ENCODE assay signal across 8 cellular contexts in the genomic region with DNA sequence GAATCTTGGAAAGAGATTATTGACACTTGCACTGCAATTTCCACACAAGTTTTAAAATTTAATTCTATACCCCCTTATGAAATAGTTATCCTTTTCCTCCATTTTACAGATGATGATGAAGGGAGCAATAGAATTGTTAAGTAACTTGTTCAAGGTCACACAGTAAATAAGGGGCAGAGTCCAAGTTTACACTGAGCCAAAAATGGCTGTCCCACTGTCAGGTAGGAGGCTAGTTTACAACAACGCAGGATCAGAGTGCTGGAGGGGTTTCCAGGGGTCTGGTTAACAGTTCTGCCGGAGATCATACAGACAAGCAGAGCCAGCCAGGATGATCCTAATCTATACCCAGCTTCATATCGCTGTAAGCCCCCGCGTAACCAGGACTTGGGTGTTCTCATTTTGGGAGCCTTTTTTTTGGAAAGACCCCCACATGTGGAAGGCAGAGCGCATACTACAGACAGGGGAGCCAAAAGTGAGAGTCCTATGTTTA. TPM values are rescaled to one million over a fixed set of nuclear protein-coding genes. Genes with fewer than 3 reads are reported as not detected.
DNase-seq lines count a peak whose midpoint lies in the region; ATAC-seq and TF ChIP-seq lines count a peak whose summit lies in the region.

No MANE protein-coding gene starts in this region.

- ATAC-seq in CD8-positive, alpha-beta T cell = no peak
- ATAC-seq in Panc1 = no peak
- ATAC-seq in GM21723 (IDR thresholded peaks at IDR 0.05; ENCODE audit: unreplicated experiment) = no peak

- intact Hi-C loops in CD8-positive, alpha-beta T cell (cut with DNase I, micrococcal nuclease) = loop anchor here in 1 of 2 experiments (5.0 kb wide), 1 partner anchor 665 kb away; no protein-coding TSS in a partner anchor
- intact Hi-C loops in Panc1 (cut with micrococcal nuclease; ENCODE audit: unreplicated experiment) = no loop called here

- H3K36me3 Mint-ChIP-seq in CD8-positive, alpha-beta T cell = no peaks in the 10 kb centered on the region
- H3K36me3 Mint-ChIP-seq in osteocyte (ENCODE audit: unreplicated experiment) = no peaks in the 10 kb centered on the region

- no peaks in the 10 kb centered on the region for H3K36me3 ChIP-seq in CD8-positive, alpha-beta T cell (ENCODE audit: insufficient read depth, low read length)
- peaks cover 4% of the 10 kb centered on the region; the same call in 1 of the 2 replicates for H3K36me3 ChIP-seq in Panc1 (ENCODE audit: control insufficient read depth, insufficient read depth, low read length)
- H3K36me3 ChIP-seq in esophagus (ENCODE audit: control insufficient read depth in 2 of 2, insufficient read depth in 2 of 2, low read length in 1 of 2) = no peaks in the 10 kb centered on the region

- no TSS peak for BruUV-seq in Panc1 (replicated peaks; lab: Mats Ljungman, UMichigan)

- H3K27ac Mint-ChIP-seq in CD8-positive, alpha-beta T cell = no peak overlapping the region
- no peak overlapping the region for H3K27ac Mint-ChIP-seq in osteocyte (ENCODE audit: unreplicated experiment)

- H3K9me3 Mint-ChIP-seq in CD8-positive, alpha-beta T cell = no peaks in the 10 kb centered on the region
- H3K9me3 Mint-ChIP-seq in osteocyte (ENCODE audit: unreplicated experiment) = no peaks in the 10 kb centered on the region

- peaks cover 10% of the 10 kb centered on the region for H3K27me3 ChIP-seq in CD8-positive, alpha-beta T cell (ENCODE audit: insufficient read depth, low read length)
- H3K27me3 ChIP-seq in Panc1 (ENCODE audit: control insufficient read depth, insufficient read depth, low read length) = peaks cover 41% of the 10 kb centered on the region
- H3K27me3 ChIP-seq in esophagus (ENCODE audit: control insufficient read depth in 1 of 2, insufficient read depth in 2 of 2, low read length in 2 of 2) = no peaks in the 10 kb centered on the region

- peak overlapping the region; percentile 66 for H3K4me3 Mint-ChIP-seq in CD8-positive, alpha-beta T cell
- peak overlapping the region; percentile 51 for H3K4me3 Mint-ChIP-seq in osteocyte (ENCODE audit: unreplicated experiment)

- TF ChIP-seq CTCF in CD8-positive, alpha-beta T cell (IDR thresholded peaks at IDR 0.05) = no peak
- TF ChIP-seq CTCF in Panc1 (IDR thresholded peaks at IDR 0.05) (no peak), osteocyte (IDR thresholded peaks at IDR 0.05) (no peak)

- in situ Hi-C loops in Panc1 (cut with HindIII; ENCODE audit: low pct_unique_long_range_greater_than_20kb, low sequenced_read_pairs) (no loop called here), KBM-7 (cut with MboI; ENCODE audit: low pct_unique_long_range_greater_than_20kb, low sequenced_read_pairs) (loop anchor here (25.0 kb wide), 1 partner anchor 300 kb away; no protein-coding TSS in a partner anchor)

- no peaks in the 10 kb centered on the region for H3K4me1 ChIP-seq in CD8-positive, alpha-beta T cell (ENCODE audit: insufficient read depth, low read length)
- H3K4me1 ChIP-seq in Panc1 (ENCODE audit: control insufficient read depth, insufficient read depth, low read length) (peaks cover 19% of the 10 kb centered on the region), esophagus (ENCODE audit: control insufficient read depth in 2 of 2, insufficient read depth in 2 of 2, low read length in 1 of 2) (peaks cover 8 to 13% of the 10 kb centered on the region in 2 donors)

- POLR2A ChIA-PET in CD8-positive, alpha-beta T cell (lab: Charles Lee) = no interaction called here
- POLR2A ChIA-PET in Panc1 (lab: Charles Lee) = no interaction called here

- H3K4me1 Mint-ChIP-seq in CD8-positive, alpha-beta T cell (ENCODE audit: low read depth) = peaks cover 18% of the 10 kb centered on the region
- H3K4me1 Mint-ChIP-seq in osteocyte (ENCODE audit: unreplicated experiment) = peaks cover 21% of the 10 kb centered on the region

- CTCF ChIA-PET in CD8-positive, alpha-beta T cell (lab: Charles Lee) = no interaction called here
- CTCF ChIA-PET in Panc1 (lab: Charles Lee) = no interaction called here

- peak overlapping the region; percentile 19 for H3K4me3 ChIP-seq in CD8-positive, alpha-beta T cell (ENCODE audit: low read depth, low read length)
- H3K4me3 ChIP-seq in Panc1 (ENCODE audit: low read depth in 2 of 2, low read length in 2 of 2) = peak overlapping the region; percentile 51 to 54
- H3K4me3 ChIP-seq in esophagus (ENCODE audit: low read depth in 1 of 2, low read length in 2 of 2) = peak overlapping the region; percentile 11 to 75

- WGBS in esophagus, 2 donors = 6 to 10% methylated on average over 6 of the region's 6 CpGs

- peaks cover 55% of the 10 kb centered on the region for H3K27me3 Mint-ChIP-seq in CD8-positive, alpha-beta T cell (ENCODE audit: low read depth)
- H3K27me3 Mint-ChIP-seq in osteocyte (ENCODE audit: unreplicated experiment) = peaks cover 42% of the 10 kb centered on the region

- DNase-seq in CD8-positive, alpha-beta T cell = no peak
- DNase-seq in Panc1 (ENCODE audit: low read depth, low spot score) (no peak), osteocyte (ENCODE audit: extremely low spot score, unreplicated experiment) (no peak), hypothalamus (lab: John Stamatoyannopoulos, UW) (no peak), NCI-H1436 treated with DMSO at 0.1 percent for 48 hours (lab: John Stamatoyannopoulos, UW) (no peak), KBM-7 (no peak)

- no peaks in the 10 kb centered on the region for H3K9me3 ChIP-seq in CD8-positive, alpha-beta T cell (ENCODE audit: low read length)
- H3K9me3 ChIP-seq in Panc1 (ENCODE audit: control insufficient read depth, insufficient read depth, low read depth, low read length) (no peaks in the 10 kb centered on the region), esophagus (ENCODE audit: control insufficient read depth in 2 of 2, insufficient read depth in 1 of 2, low read depth in 1 of 2, low read length in 1 of 2) (no peaks in the 10 kb centered on the region)

- H3K27ac ChIP-seq in CD8-positive, alpha-beta T cell (ENCODE audit: low read depth, low read length) = no peak overlapping the region
- H3K27ac ChIP-seq in Panc1 (ENCODE audit: low read length) (no peak overlapping the region), esophagus (ENCODE audit: low read depth in 2 of 2, low read length in 1 of 2) (no peak overlapping the region)

RNA-seq across cellular contexts. Expression of a gene that starts 0.6 kb away (rescaled TPM):
- under 1 TPM; 0.08 TPM for total RNA-seq in CD8-positive, alpha-beta T cell
- 1.1 TPM for total RNA-seq in Panc1 (2021; ENCODE audit: unreplicated experiment)
- polyA plus RNA-seq in Panc1 (2012; ENCODE audit: insufficient read length) = 0.68 TPM
- polyA plus RNA-seq in esophagus = 10 to 100 TPM in 1 of 2 donors, 1 to 10 TPM in 1; 7.6 to 12.2 TPM
- 13.0 and 13.1 TPM in 2 replicates for total RNA-seq in osteocyte
